ENCODE assay signal across 28 cellular contexts in genomic region chr1:74571493-74571800, GRCh38. TPM values are rescaled to one million over a fixed set of nuclear protein-coding genes. Genes with fewer than 3 reads are reported as not detected.
"Had no signal": no experiment of that assay in that cellular context is flagged by ENCODE, and none has a peak within 500 bp of the region (broad histone marks: within the 10 kb centered on the region; RNA-seq: fewer than 3 reads in every experiment).

No MANE protein-coding gene starts in this region.

- H3K9me3 ChIP-seq: adrenal gland, breast epithelium, SK-N-SH had no signal

- H3K27me3 ChIP-seq: adrenal gland, breast epithelium had no signal

- ATAC-seq: activated CD4-positive, alpha-beta T cell treated with anti-CD3 and anti-CD28 coated beads for 36 hours; activated T-cell treated with anti-CD3 and anti-CD28 coated beads, Interleukin-2, amount 50 U/mL, for 72 hours; Panc1; Right ventricle myocardium inferior had no signal

- H3K4me3 ChIP-seq: adrenal gland, breast epithelium had no signal

- H3K36me3 ChIP-seq: adrenal gland, breast epithelium had no signal

- DNase-seq: activated CD4-positive, alpha-beta memory T cell treated with anti-CD3 and anti-CD28 coated beads, Interleukin-2, amount 10 ng/mL, durations not matched to agents 7 days and 5 days; activated CD4-positive, alpha-beta T cell treated with anti-CD3 and anti-CD28 coated beads for 36 hours; activated CD4-positive, alpha-beta T cell treated with anti-CD3 and anti-CD28 coated beads, Interleukin-2, amount 50 U/mL, for 1 hour; activated gamma-delta T cell treated with Interleukin-2 at 50 U/mL for 16 hours; activated naive CD4-positive, alpha-beta T cell treated with anti-CD3 and anti-CD28 coated beads, Interleukin-2, amount 10 ng/mL, durations not matched to agents 7 days and 5 days; activated naive CD8-positive, alpha-beta T cell treated with anti-CD3 and anti-CD28 coated beads, Interleukin-2, amount 10 ng/mL, durations not matched to agents 7 days and 5 days; activated T-cell treated with anti-CD3 and anti-CD28 coated beads, Interleukin-2, amount 50 U/mL, for 72 hours; aorta; caudate nucleus; Kasumi-1; NCI-H1105 treated with DMSO at 0.1 percent for 48 hours; NCI-H1436 treated with DMSO at 0.1 percent for 48 hours; NCI-H187; NCI-H2081; NCI-H226; OCI-M1; RPMI8226; T-helper 1 cell had no signal

- H3K4me1 ChIP-seq: adrenal gland, breast epithelium had no signal

- H3K27ac ChIP-seq: adrenal gland, breast epithelium, VCaP had no signal

RNA-seq across cellular contexts. Expression of gene LRRC53, which starts 59.0 kb away (rescaled TPM):
- total RNA-seq: activated CD4-positive, alpha-beta memory T cell treated with anti-CD3 and anti-CD28 coated beads, Interleukin-2, amount 10 ng/mL, durations not matched to agents 7 days and 5 days; activated CD4-positive, alpha-beta T cell treated with anti-CD3 and anti-CD28 coated beads for 36 hours; activated CD8-positive, alpha-beta memory T cell treated with anti-CD3 and anti-CD28 coated beads for 36 hours; activated naive CD8-positive, alpha-beta T cell treated with anti-CD3 and anti-CD28 coated beads, Interleukin-2, amount 10 ng/mL, durations not matched to agents 7 days and 5 days; activated T-cell treated with anti-CD3 and anti-CD28 coated beads, Interleukin-2, amount 50 U/mL, for 72 hours; activated T-helper 2 cell treated with anti-CD3 and anti-CD28 coated beads, Interferon-gamma antibody, Interleukin-2, Interleukin-4, amounts not matched to agents 10 μg/mL and 5 μg/mL and 100 μg/mL, durations not matched to agents 14 hours and 24 hours and 36 hours; adrenal gland; aorta; breast epithelium; NCI-H460; Right ventricle myocardium inferior; T-helper 2 cell treated with Interferon-gamma antibody and Interleukin-4, amounts not matched to agents 100 ng/mL and 5 ng/mL, for 36 hours had no signal
